8 cellular contexts compared by ENCODE assay signal in the genomic region with DNA sequence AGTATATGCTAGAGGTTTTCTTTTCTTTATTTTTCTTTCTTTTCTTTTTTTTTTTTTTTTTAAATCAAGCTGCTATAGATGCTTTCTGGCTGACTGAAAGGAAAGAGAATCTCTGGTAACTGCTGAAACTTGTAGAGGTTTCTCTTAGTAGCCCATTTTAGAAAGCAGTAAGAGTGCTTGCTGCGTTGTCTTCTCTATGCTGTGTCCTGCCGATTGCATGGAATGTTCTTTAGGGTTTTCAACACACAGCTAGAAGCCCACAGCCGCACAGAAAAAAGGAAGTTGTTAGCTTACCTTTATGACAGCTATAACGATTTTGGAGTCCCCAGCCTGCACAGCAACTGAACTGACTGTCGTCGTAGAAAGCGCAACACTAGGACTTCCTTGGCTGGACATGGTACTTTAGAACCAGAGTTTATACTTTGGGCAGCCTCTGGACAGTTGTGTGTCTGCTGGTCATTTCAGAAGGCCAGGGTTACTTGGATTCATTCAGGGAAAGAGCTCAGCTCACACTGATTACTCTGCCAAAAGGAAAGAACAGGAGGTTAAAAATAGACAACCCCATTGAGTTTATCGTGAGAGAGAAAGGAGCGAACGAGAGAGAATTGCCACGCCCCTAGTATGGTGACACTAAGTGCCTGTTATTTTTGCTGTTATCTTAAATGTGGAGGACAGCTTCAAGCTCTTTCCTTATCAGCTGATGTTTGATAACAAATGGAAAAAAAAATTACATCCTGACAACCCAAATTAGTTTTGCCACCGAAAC. TPM values are rescaled to one million over a fixed set of nuclear protein-coding genes. Genes with fewer than 3 reads are reported as not detected.
DNase-seq lines count a peak whose midpoint lies in the region; ATAC-seq, FAIRE-seq and TF ChIP-seq lines count a peak whose summit lies in the region.

A gene with protein sequence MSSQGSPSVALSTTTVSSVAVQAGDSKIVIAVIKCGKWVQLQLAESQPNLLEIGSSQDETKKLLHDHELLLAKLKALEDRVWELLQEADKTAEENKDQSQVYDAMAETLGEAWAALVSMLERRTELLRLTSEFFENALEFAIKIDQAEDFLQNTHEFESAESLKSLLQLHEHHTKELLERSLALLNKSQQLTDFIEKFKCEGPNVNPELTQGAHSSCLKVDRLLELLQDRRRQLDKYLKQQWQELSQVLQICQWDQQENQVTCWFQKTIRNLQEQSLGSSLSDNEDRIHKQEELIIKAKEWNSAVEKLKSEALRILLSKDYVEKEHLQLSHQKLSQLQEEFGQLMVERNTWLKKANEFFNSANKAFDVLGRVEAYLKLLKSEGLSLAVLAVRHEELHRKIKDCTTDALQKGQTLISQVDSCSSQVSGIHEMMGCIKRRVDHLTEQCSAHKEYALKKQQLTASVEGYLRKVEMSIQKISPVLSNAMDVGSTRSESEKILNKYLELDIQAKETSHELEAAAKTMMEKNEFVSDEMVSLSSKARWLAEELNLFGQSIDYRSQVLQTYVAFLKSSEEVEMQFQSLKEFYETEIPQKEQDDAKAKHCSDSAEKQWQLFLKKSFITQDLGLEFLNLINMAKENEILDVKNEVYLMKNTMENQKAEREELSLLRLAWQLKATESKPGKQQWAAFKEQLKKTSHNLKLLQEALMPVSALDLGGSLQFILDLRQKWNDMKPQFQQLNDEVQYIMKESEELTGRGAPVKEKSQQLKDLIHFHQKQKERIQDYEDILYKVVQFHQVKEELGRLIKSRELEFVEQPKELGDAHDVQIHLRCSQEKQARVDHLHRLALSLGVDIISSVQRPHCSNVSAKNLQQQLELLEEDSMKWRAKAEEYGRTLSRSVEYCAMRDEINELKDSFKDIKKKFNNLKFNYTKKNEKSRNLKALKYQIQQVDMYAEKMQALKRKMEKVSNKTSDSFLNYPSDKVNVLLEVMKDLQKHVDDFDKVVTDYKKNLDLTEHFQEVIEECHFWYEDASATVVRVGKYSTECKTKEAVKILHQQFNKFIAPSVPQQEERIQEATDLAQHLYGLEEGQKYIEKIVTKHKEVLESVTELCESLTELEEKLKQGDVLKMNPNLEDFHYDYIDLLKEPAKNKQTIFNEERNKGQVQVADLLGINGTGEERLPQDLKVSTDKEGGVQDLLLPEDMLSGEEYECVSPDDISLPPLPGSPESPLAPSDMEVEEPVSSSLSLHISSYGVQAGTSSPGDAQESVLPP (N-terminal part only) (minus strand): TSS at position 592 of the 766 bp plus-strand sequence. CDS start 196 bp downstream, at position 396.

- intact Hi-C loops in kidney (cut with DNase I) = no loop called here

- no peaks in the 10 kb centered on the region for H3K36me3 ChIP-seq in mesodermal cell (ENCODE audit: control insufficient read depth, insufficient read depth, low read length)
- no peaks in the 10 kb centered on the region for H3K36me3 ChIP-seq in kidney (ENCODE audit: control insufficient read depth in 1 of 2, insufficient read depth in 2 of 2, low read length in 2 of 2)

- peaks cover 14% of the 10 kb centered on the region for H3K36me3 Mint-ChIP-seq in activated naive CD4-positive, alpha-beta T cell treated with anti-CD3 and anti-CD28 coated beads, Interleukin-2, amount 10 ng/mL, durations not matched to agents 7 days and 5 days

- H3K4me3 Mint-ChIP-seq in activated naive CD4-positive, alpha-beta T cell treated with anti-CD3 and anti-CD28 coated beads, Interleukin-2, amount 10 ng/mL, durations not matched to agents 7 days and 5 days = peak within 1 kb of the TSS; percentile 81

- TF ChIP-seq CTCF in GM10248 (IDR thresholded peaks at IDR 0.05; ENCODE audit: control extremely low read depth, extremely low read depth, low read depth, missing control alignments) (no peak), kidney (IDR thresholded peaks at IDR 0.05; ENCODE audit: borderline replicate concordance, extremely low read depth, insufficient read depth) (no peak)

- H3K27ac ChIP-seq in mesodermal cell (ENCODE audit: low read depth, low read length, severe bottlenecking) (peak within 1 kb of the TSS; percentile 67), kidney (ENCODE audit: low read depth in 2 of 2, low read length in 2 of 2) (no peak within 1 kb of the TSS)

- H3K9me3 ChIP-seq in mesodermal cell (ENCODE audit: control insufficient read depth, low read length) (no peaks in the 10 kb centered on the region), kidney (ENCODE audit: control insufficient read depth in 1 of 2, low read length in 2 of 2) (no peaks in the 10 kb centered on the region)

- CTCF ChIA-PET in GM10248 (lab: Yijun Ruan, JAX) = interaction anchor here (0.8 to 2.1 kb wide), 4 partner anchors 9 to 131 kb away, joined by 3 to 7 read pairs (median 4); no protein-coding TSS in a partner anchor
- CTCF ChIA-PET in activated naive CD4-positive, alpha-beta T cell treated with anti-CD3 and anti-CD28 coated beads, Interleukin-2, amount 10 ng/mL, durations not matched to agents 7 days and 5 days (lab: Charles Lee) = interaction anchor here (0.8 to 2.6 kb wide), 3 partner anchors 30 to 80 kb away, joined by 3 to 11 read pairs (median 3); no protein-coding TSS in a partner anchor

- H3K4me3 ChIP-seq in mesodermal cell (ENCODE audit: extremely low read depth, insufficient read depth, low read length, poor library complexity, severe bottlenecking) (no peak within 1 kb of the TSS), kidney (ENCODE audit: low read length in 2 of 2) (peak within 1 kb of the TSS in 1 of 2 donors; percentile 24)

- peak; percentile 52 for ATAC-seq in GM21381 (IDR thresholded peaks at IDR 0.05; ENCODE audit: unreplicated experiment)
- peak; percentile 53 for ATAC-seq in HG03571 (IDR thresholded peaks at IDR 0.05; ENCODE audit: unreplicated experiment)

- H3K4me1 ChIP-seq in mesodermal cell (ENCODE audit: control insufficient read depth, insufficient read depth, low read length, poor library complexity, severe bottlenecking) = peaks cover 15% of the 10 kb centered on the region
- peaks cover 7 to 14% of the 10 kb centered on the region in 2 donors for H3K4me1 ChIP-seq in kidney (ENCODE audit: control insufficient read depth in 1 of 2, insufficient read depth in 1 of 2, low read depth in 1 of 2, low read length in 2 of 2)

- no peak within 1 kb of the TSS for H3K9ac ChIP-seq in kidney (ENCODE audit: low read length in 2 of 2)

- WGBS in mesodermal cell (ENCODE audit: insufficient coverage in 2 of 2), 2 experiments = 65 to 71% methylated on average over 8 to 9 of the region's 12 CpGs

- peaks cover 7% of the 10 kb centered on the region for H3K9me3 Mint-ChIP-seq in activated naive CD4-positive, alpha-beta T cell treated with anti-CD3 and anti-CD28 coated beads, Interleukin-2, amount 10 ng/mL, durations not matched to agents 7 days and 5 days

- POLR2A ChIA-PET in GM10248 (lab: Yijun Ruan, JAX) = interaction anchor here (0.6 kb wide), 1 partner anchor 19 kb away, joined by 4 read pairs; no protein-coding TSS in a partner anchor

- peaks cover 57% of the 10 kb centered on the region for H3K4me1 Mint-ChIP-seq in activated naive CD4-positive, alpha-beta T cell treated with anti-CD3 and anti-CD28 coated beads, Interleukin-2, amount 10 ng/mL, durations not matched to agents 7 days and 5 days

- H3K27ac Mint-ChIP-seq in activated naive CD4-positive, alpha-beta T cell treated with anti-CD3 and anti-CD28 coated beads, Interleukin-2, amount 10 ng/mL, durations not matched to agents 7 days and 5 days = peak within 1 kb of the TSS; percentile 91

- no peaks in the 10 kb centered on the region for H3K27me3 Mint-ChIP-seq in activated naive CD4-positive, alpha-beta T cell treated with anti-CD3 and anti-CD28 coated beads, Interleukin-2, amount 10 ng/mL, durations not matched to agents 7 days and 5 days

- peak; percentile 31 for DNase-seq in GM10248 (ENCODE audit: extremely low spot score)
- DNase-seq in activated naive CD4-positive, alpha-beta T cell treated with anti-CD3 and anti-CD28 coated beads, Interleukin-2, amount 10 ng/mL, durations not matched to agents 7 days and 5 days = peak; percentile 44
- DNase-seq in NCI-H187 treated with DMSO at 0.1 percent for 48 hours (lab: John Stamatoyannopoulos, UW) = no peak
- no peak for DNase-seq in kidney
- no peak for DNase-seq in NCI-H2107 treated with DMSO at 0.1 percent for 48 hours (lab: John Stamatoyannopoulos, UW; ENCODE audit: unreplicated experiment)

- no peak for FAIRE-seq in kidney (lab: Jason Lieb, UNC)

RNA-seq across cellular contexts. Expression of the gene that starts here (rescaled TPM):
- polyA plus RNA-seq in mesodermal cell (2013, experiment 1 of 2) = 1.0 TPM
- polyA plus RNA-seq in mesodermal cell (2013, experiment 2 of 2) = 1.1 TPM
- total RNA-seq in kidney = 3.0 TPM
- polyA plus RNA-seq in kidney (ENCODE audit: insufficient read depth, low read depth, low replicate concordance) = not detected

Comparison
In these comparisons a context has a peak if more than half of its experiments do, and no peak if none do; other contexts are left out.
1. DNase-seq: peak in GM10248 (single experiment) and activated naive CD4-positive, alpha-beta T cell treated with anti-CD3 and anti-CD28 coated beads, Interleukin-2, amount 10 ng/mL, durations not matched to agents 7 days and 5 days (single experiment); none in NCI-H187 treated with DMSO at 0.1 percent for 48 hours (single experiment), kidney (single experiment) and NCI-H2107 treated with DMSO at 0.1 percent for 48 hours (single experiment).